1 cellular context compared by ENCODE assay signal in the genomic region with DNA sequence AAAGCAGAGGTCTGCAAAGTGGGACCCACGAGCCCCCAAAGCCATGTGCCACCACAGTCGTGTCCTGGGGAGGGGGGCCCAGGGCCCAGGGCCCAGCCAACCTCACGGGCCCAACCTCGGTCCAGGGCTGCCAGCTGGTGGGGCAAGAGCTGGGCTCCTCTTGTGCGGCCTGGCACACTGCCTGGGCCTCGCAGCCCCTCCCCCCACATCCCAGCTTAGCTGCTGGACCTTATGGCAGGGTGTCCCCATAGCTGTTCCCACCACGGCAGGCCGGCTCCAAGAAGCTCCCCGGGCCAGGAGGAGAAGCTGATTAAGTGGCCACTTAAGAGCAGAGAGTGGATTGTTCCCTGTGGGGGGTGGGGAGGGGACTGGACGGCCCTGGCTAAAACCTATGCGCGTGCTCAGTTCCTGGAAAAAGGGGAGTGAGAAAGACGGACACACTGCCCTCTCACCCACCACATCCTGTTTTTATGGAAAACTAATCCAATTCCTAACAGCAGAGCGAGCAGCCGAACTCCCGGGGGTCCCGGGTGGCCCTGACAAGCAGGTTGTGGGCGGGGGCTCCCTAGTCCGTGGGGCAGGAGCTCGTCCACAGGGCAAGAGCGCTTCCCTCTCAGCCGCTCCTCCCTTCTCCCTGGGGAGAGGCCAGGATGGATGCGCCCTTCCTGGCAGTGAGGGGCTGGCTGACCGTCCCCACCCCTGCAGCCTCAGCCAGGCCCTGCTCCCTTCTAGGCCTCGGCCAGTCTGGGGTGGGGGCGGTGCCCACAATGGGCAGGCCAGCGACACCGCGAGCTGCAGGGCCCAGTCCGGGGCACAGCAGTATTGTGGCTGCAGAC.
A peak's percentile ranks its signal among the peaks of the same experiment; 100 is the strongest.
TF ChIP-seq lines count a peak whose summit lies in the region.

No MANE protein-coding gene starts in this region.

TF ChIP-seq in K562, 482 proteins besides CTCF, POLR2A, EP300 and RAD21 (continued from another document and continues in another):
- TF ChIP-seq, protein P1, sequence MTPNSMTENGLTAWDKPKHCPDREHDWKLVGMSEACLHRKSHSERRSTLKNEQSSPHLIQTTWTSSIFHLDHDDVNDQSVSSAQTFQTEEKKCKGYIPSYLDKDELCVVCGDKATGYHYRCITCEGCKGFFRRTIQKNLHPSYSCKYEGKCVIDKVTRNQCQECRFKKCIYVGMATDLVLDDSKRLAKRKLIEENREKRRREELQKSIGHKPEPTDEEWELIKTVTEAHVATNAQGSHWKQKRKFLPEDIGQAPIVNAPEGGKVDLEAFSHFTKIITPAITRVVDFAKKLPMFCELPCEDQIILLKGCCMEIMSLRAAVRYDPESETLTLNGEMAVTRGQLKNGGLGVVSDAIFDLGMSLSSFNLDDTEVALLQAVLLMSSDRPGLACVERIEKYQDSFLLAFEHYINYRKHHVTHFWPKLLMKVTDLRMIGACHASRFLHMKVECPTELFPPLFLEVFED (CRISPR knock-in tag; conservative IDR thresholded peaks at IDR 0.05): no peak
- TF ChIP-seq MEF2D (tag; conservative IDR thresholded peaks at IDR 0.05; ENCODE audit: low read depth) (no peak), HNRNPL (IDR thresholded peaks at IDR 0.05; ENCODE audit: low read depth, low read length) (no peak), ZNF780A (CRISPR knock-in tag; IDR thresholded peaks at IDR 0.05) (no peak), ZNF707 (CRISPR knock-in tag; conservative IDR thresholded peaks at IDR 0.05) (no peak), MXI1 (IDR thresholded peaks at IDR 0.05; ENCODE audit: low read depth, low read length) (no peak), HMG20A (CRISPR knock-in tag; conservative IDR thresholded peaks at IDR 0.05) (no peak), FOXP1 (CRISPR knock-in tag; IDR thresholded peaks at IDR 0.05) (no peak), MYNN (IDR thresholded peaks at IDR 0.05) (no peak), MYNN (CRISPR knock-in tag; IDR thresholded peaks at IDR 0.05) (no peak), NCOA6 (IDR thresholded peaks at IDR 0.05) (no peak), HDAC1 (IDR thresholded peaks at IDR 0.05) (peak in 1 of 2 experiments; percentile 12; a peak in 1 of 4 replicates), DNMT1 (IDR thresholded peaks at IDR 0.05) (no peak), TCF7 (IDR thresholded peaks at IDR 0.05; ENCODE audit: borderline replicate concordance) (no peak), RBFOX2 (IDR thresholded peaks at IDR 0.05; ENCODE audit: low read depth, low read length) (peak; percentile 51), CEBPB (tag; IDR thresholded peaks at IDR 0.05) (no peak), ZNF124 (CRISPR knock-in tag; IDR thresholded peaks at IDR 0.05) (peak; percentile 66; the same call in 1 of the 2 replicates), KLF6 (CRISPR knock-in tag; IDR thresholded peaks at IDR 0.05; ENCODE audit: borderline replicate concordance) (no peak), EZH2 (IDR thresholded peaks at IDR 0.05; ENCODE audit: borderline replicate concordance, low read depth, low read length) (no peak), MYC (IDR thresholded peaks at IDR 0.05; ENCODE audit: low read depth, low read length) (no peak), MYC (CRISPR knock-in tag; IDR thresholded peaks at IDR 0.05; ENCODE audit: borderline replicate concordance, low read depth) (0 out of 2 replicates have a peak, but pooled peaks have one; percentile 64), CBX5 (IDR thresholded peaks at IDR 0.05; ENCODE audit: borderline replicate concordance, low read depth) (no peak), CXXC5 (CRISPR knock-in tag; IDR thresholded peaks at IDR 0.05) (peak; percentile 80), ZNF23 (CRISPR knock-in tag; IDR thresholded peaks at IDR 0.05) (no peak), TEAD2 (tag; IDR thresholded peaks at IDR 0.05) (no peak), KDM4B (IDR thresholded peaks at IDR 0.05; ENCODE audit: borderline replicate concordance in 2 of 2, low read depth in 1 of 2) (peak in 1 of 2 experiments; percentile 36; a peak in 1 of 4 replicates), LEF1 (IDR thresholded peaks at IDR 0.05) (no peak), XRCC3 (IDR thresholded peaks at IDR 0.05) (no peak)
- TF ChIP-seq, protein P2, sequence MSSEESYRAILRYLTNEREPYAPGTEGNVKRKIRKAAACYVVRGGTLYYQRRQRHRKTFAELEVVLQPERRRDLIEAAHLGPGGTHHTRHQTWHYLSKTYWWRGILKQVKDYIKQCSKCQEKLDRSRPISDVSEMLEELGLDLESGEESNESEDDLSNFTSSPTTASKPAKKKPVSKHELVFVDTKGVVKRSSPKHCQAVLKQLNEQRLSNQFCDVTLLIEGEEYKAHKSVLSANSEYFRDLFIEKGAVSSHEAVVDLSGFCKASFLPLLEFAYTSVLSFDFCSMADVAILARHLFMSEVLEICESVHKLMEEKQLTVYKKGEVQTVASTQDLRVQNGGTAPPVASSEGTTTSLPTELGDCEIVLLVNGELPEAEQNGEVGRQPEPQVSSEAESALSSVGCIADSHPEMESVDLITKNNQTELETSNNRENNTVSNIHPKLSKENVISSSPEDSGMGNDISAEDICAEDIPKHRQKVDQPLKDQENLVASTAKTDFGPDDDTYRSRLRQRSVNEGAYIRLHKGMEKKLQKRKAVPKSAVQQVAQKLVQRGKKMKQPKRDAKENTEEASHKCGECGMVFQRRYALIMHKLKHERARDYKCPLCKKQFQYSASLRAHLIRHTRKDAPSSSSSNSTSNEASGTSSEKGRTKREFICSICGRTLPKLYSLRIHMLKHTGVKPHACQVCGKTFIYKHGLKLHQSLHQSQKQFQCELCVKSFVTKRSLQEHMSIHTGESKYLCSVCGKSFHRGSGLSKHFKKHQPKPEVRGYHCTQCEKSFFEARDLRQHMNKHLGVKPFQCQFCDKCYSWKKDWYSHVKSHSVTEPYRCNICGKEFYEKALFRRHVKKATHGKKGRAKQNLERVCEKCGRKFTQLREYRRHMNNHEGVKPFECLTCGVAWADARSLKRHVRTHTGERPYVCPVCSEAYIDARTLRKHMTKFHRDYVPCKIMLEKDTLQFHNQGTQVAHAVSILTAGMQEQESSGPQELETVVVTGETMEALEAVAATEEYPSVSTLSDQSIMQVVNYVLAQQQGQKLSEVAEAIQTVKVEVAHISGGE (CRISPR knock-in tag; IDR thresholded peaks at IDR 0.05): peak in 1 of 3 experiments; percentile 34; a peak in 1 of 6 replicates
- TF ChIP-seq, protein P3, sequence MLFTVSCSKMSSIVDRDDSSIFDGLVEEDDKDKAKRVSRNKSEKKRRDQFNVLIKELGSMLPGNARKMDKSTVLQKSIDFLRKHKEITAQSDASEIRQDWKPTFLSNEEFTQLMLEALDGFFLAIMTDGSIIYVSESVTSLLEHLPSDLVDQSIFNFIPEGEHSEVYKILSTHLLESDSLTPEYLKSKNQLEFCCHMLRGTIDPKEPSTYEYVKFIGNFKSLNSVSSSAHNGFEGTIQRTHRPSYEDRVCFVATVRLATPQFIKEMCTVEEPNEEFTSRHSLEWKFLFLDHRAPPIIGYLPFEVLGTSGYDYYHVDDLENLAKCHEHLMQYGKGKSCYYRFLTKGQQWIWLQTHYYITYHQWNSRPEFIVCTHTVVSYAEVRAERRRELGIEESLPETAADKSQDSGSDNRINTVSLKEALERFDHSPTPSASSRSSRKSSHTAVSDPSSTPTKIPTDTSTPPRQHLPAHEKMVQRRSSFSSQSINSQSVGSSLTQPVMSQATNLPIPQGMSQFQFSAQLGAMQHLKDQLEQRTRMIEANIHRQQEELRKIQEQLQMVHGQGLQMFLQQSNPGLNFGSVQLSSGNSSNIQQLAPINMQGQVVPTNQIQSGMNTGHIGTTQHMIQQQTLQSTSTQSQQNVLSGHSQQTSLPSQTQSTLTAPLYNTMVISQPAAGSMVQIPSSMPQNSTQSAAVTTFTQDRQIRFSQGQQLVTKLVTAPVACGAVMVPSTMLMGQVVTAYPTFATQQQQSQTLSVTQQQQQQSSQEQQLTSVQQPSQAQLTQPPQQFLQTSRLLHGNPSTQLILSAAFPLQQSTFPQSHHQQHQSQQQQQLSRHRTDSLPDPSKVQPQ (CRISPR knock-in tag; IDR thresholded peaks at IDR 0.05; ENCODE audit: borderline replicate concordance): no peak
- TF ChIP-seq, protein P4, sequence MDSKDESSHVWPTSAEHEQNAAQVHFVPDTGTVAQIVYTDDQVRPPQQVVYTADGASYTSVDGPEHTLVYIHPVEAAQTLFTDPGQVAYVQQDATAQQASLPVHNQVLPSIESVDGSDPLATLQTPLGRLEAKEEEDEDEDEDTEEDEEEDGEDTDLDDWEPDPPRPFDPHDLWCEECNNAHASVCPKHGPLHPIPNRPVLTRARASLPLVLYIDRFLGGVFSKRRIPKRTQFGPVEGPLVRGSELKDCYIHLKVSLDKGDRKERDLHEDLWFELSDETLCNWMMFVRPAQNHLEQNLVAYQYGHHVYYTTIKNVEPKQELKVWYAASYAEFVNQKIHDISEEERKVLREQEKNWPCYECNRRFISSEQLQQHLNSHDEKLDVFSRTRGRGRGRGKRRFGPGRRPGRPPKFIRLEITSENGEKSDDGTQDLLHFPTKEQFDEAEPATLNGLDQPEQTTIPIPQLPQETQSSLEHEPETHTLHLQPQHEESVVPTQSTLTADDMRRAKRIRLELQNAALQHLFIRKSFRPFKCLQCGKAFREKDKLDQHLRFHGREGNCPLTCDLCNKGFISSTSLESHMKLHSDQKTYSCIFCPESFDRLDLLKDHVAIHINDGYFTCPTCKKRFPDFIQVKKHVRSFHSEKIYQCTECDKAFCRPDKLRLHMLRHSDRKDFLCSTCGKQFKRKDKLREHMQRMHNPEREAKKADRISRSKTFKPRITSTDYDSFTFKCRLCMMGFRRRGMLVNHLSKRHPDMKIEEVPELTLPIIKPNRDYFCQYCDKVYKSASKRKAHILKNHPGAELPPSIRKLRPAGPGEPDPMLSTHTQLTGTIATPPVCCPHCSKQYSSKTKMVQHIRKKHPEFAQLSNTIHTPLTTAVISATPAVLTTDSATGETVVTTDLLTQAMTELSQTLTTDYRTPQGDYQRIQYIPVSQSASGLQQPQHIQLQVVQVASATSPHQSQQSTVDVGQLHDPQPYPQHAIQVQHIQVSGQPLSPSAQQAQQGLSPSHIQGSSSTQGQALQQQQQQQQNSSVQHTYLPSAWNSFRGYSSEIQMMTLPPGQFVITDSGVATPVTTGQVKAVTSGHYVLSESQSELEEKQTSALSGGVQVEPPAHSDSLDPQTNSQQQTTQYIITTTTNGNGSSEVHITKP (IDR thresholded peaks at IDR 0.05; ENCODE audit: partially characterized antibody): peak; percentile 55
- TF ChIP-seq, protein P5, sequence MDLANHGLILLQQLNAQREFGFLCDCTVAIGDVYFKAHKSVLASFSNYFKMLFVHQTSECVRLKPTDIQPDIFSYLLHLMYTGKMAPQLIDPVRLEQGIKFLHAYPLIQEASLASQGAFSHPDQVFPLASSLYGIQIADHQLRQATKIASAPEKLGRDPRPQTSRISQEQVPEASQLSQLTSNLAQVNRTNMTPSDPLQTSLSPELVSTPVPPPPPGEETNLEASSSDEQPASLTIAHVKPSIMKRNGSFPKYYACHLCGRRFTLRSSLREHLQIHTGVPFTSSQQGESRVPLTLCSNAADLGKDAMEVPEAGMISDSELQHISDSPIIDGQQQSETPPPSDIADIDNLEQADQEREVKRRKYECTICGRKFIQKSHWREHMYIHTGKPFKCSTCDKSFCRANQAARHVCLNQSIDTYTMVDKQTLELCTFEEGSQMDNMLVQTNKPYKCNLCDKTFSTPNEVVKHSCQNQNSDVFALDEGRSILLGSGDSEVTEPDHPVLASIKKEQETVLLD (IDR thresholded peaks at IDR 0.05): no peak
- TF ChIP-seq, protein P6, sequence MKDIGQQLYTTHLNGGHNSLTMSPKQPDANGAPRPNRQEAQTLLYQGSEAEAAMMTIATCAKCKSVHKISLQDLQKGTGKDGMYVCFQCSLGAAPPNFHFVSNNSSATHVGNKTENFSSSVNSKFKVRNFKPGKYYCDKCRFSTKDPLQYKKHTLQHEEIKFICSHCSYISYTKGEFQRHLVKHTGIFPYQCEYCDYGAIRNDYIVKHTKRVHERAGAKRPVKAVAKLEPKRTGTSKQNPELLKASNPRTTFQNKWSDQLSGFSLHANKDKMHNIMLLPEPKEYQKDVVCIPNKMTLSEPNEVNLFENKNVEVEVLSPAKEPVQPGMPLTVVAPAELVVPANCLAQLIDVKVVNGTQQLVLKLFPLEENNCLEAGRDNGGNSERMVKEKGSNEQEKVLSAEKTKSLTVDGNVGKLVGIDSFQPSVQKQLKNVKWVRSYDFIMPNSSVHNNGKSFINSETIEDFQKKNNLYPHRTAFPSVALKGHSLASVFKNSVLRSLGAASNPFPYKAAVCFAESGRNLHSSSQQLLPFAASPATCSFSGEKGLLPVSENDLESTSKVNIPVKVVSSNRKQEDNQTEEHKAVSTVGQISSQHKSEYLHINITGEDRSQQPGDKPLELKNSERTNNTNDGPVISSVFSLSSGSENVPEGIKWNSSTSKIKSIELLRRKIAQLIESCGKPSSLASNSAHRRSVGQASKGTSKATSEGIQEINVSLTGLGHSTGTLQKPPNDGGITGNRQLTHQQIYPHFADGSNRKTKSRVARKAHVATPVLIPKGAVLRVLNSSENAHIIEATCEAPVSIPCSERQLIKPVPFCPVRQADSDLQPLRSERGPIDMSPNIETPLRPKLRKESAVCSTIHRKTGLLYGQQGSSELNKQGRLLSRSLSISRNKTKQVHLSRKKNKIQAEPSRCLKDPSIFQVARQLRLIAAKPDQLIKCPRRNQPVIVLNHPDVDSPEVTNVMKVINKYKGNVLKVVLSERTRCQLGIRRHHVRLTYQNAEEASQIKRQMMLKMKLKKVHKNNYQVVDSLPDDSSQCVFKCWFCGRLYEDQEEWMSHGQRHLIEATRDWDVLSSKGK (CRISPR knock-in tag; IDR thresholded peaks at IDR 0.05): no peak
- TF ChIP-seq, protein P7, sequence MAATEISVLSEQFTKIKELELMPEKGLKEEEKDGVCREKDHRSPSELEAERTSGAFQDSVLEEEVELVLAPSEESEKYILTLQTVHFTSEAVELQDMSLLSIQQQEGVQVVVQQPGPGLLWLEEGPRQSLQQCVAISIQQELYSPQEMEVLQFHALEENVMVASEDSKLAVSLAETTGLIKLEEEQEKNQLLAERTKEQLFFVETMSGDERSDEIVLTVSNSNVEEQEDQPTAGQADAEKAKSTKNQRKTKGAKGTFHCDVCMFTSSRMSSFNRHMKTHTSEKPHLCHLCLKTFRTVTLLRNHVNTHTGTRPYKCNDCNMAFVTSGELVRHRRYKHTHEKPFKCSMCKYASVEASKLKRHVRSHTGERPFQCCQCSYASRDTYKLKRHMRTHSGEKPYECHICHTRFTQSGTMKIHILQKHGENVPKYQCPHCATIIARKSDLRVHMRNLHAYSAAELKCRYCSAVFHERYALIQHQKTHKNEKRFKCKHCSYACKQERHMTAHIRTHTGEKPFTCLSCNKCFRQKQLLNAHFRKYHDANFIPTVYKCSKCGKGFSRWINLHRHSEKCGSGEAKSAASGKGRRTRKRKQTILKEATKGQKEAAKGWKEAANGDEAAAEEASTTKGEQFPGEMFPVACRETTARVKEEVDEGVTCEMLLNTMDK (IDR thresholded peaks at IDR 0.05; ENCODE audit: borderline replicate concordance, insufficient read depth, low read depth, low read length, poor library complexity, severe bottlenecking): no peak
- TF ChIP-seq, protein P8, sequence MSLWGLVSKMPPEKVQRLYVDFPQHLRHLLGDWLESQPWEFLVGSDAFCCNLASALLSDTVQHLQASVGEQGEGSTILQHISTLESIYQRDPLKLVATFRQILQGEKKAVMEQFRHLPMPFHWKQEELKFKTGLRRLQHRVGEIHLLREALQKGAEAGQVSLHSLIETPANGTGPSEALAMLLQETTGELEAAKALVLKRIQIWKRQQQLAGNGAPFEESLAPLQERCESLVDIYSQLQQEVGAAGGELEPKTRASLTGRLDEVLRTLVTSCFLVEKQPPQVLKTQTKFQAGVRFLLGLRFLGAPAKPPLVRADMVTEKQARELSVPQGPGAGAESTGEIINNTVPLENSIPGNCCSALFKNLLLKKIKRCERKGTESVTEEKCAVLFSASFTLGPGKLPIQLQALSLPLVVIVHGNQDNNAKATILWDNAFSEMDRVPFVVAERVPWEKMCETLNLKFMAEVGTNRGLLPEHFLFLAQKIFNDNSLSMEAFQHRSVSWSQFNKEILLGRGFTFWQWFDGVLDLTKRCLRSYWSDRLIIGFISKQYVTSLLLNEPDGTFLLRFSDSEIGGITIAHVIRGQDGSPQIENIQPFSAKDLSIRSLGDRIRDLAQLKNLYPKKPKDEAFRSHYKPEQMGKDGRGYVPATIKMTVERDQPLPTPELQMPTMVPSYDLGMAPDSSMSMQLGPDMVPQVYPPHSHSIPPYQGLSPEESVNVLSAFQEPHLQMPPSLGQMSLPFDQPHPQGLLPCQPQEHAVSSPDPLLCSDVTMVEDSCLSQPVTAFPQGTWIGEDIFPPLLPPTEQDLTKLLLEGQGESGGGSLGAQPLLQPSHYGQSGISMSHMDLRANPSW (CRISPR knock-in tag; IDR thresholded peaks at IDR 0.05): no peak
